ENCODE assay signal across 27 cellular contexts in genomic region chr6:119544325-119545150, GRCh38.
DNase-seq lines count a peak whose midpoint lies in the region; ATAC-seq, FAIRE-seq and TF ChIP-seq lines count a peak whose summit lies in the region.
"Had no signal": no experiment of that assay in that cellular context is flagged by ENCODE, and none has a peak within 500 bp of the region (broad histone marks: within the 10 kb centered on the region; RNA-seq: fewer than 3 reads in every experiment).

No MANE protein-coding gene starts in this region.

- no peaks in the 10 kb centered on the region for H3K27me3 ChIP-seq in smooth muscle cell (ENCODE audit: low read depth)
- H3K27me3 ChIP-seq: BLaER1, MG63 had no signal

- DNase-seq in NCI-H2171 treated with DMSO at 0.1 percent for 48 hours (lab: John Stamatoyannopoulos, UW) (peak; percentile 14), NCI-H2171 (lab: John Stamatoyannopoulos, UW) (no peak), RPMI7951 (ENCODE audit: low read depth) (peak; percentile 25), fibroblast of villous mesenchyme (ENCODE audit: low read depth) (peak; percentile 97), smooth muscle cell (lab: John Stamatoyannopoulos, UW; ENCODE audit: unreplicated experiment) (no peak), GM19239 (ENCODE audit: insufficient read length, low spot score) (no peak), GM10266 (ENCODE audit: extremely low spot score) (no peak)
- DNase-seq: 8988T; ACHN; CD4-positive, CD25-positive, alpha-beta regulatory T cell; KBM-7; MG63; NCI-H1105 treated with DMSO at 0.1 percent for 48 hours; NCI-H2029; NCI-H226; NCI-H510A; NCI-H69; SIG-M5; SK-N-SH; SW 1271 had no signal

- H3K79me2 ChIP-seq in smooth muscle cell (ENCODE audit: low read depth), result no peaks in the 10 kb centered on the region

- no peaks in the 10 kb centered on the region for H3K36me3 ChIP-seq in smooth muscle cell (ENCODE audit: low read depth)
- H3K36me3 ChIP-seq: BLaER1, MG63 had no signal

- H3K27ac ChIP-seq in smooth muscle cell (ENCODE audit: low read depth), result peak overlapping the region; percentile 25
- H3K27ac ChIP-seq: BLaER1, RWPE1 had no signal

- no peaks in the 10 kb centered on the region for H4K20me1 ChIP-seq in smooth muscle cell (ENCODE audit: low read depth)
- H4K20me1 ChIP-seq: BLaER1 had no signal

- peak overlapping the region; percentile 4 for H3K4me2 ChIP-seq in smooth muscle cell
- H3K4me2 ChIP-seq: BLaER1, SK-N-SH had no signal

- no peak for ATAC-seq in HG03108 (IDR thresholded peaks at IDR 0.05; ENCODE audit: unreplicated experiment)
- ATAC-seq: HCT116 had no signal

- H3K4me1 ChIP-seq in smooth muscle cell (ENCODE audit: low read depth), result peaks cover 8% of the 10 kb centered on the region
- H3K4me1 ChIP-seq: BLaER1 had no signal

- no peak for FAIRE-seq in GM19239 (lab: Jason Lieb, UNC)
- FAIRE-seq: G401.6, GM12891, H1 had no signal

- H3K9ac ChIP-seq in smooth muscle cell (ENCODE audit: low read depth), result no peak overlapping the region
- H3K9ac ChIP-seq: BLaER1, SK-N-SH had no signal

- no peak overlapping the region for H3K4me3 ChIP-seq in fibroblast of villous mesenchyme (ENCODE audit: low read depth, low read length)
- H3K4me3 ChIP-seq in smooth muscle cell, result no peak overlapping the region
- H3K4me3 ChIP-seq: BLaER1, MG63 had no signal

- H3K9me3 ChIP-seq in smooth muscle cell (replicated peaks; ENCODE audit: low read depth), result no peaks in the 10 kb centered on the region
- H3K9me3 ChIP-seq: MG63, SK-N-SH had no signal

- TF ChIP-seq CTCF in fibroblast of villous mesenchyme (IDR thresholded peaks at IDR 0.05; ENCODE audit: insufficient read depth, low read depth, low read length), result no peak
- no peak for TF ChIP-seq CTCF in smooth muscle cell (IDR thresholded peaks at IDR 0.05; ENCODE audit: borderline replicate concordance, insufficient read depth, poor library complexity, severe bottlenecking)
- no peak for TF ChIP-seq CTCF in GM10266 (IDR thresholded peaks at IDR 0.05; ENCODE audit: control insufficient read depth, insufficient read depth, low read depth, missing control alignments)

- H2AFZ ChIP-seq in smooth muscle cell (ENCODE audit: low read depth), result no peak overlapping the region

- WGBS in smooth muscle cell (ENCODE audit: low lambda C conversion rate), result 46% methylated on average over 4 of the region's 4 CpGs

- H3F3A ChIP-seq in smooth muscle cell (ENCODE audit: low read depth), result peaks cover 7% of the 10 kb centered on the region

Comparison
In these comparisons a context has a peak if more than half of its experiments do, and no peak if none do; other contexts are left out.
1. DNase-seq: peak in NCI-H2171 treated with DMSO at 0.1 percent for 48 hours (single experiment), RPMI7951 (single experiment) and fibroblast of villous mesenchyme (single experiment); none in NCI-H2171 (single experiment), smooth muscle cell (single experiment), GM19239 (single experiment) and GM10266 (single experiment).